In the genomic region with DNA sequence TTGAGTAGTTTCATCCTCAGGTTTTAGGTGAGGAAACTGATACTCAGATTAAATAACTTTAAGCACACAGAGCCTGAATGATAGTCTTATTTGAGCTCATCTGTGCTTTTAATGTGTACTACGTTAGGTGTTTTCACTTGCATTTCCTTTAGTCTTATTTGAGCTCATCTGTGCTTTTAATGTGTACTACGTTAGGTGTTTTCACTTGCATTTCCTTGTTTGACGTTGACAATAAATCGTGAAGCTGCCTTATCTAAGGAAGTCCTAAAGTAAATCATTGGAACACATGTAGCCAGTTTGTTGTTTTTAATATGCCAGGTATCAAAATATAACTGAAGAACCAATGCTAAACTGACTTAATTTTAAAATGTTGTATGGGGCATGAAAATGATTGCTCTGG, we compare ENCODE assay signal across 9 cellular contexts. TPM values are rescaled to one million over a fixed set of nuclear protein-coding genes. Genes with fewer than 3 reads are reported as not detected.
A peak's percentile ranks its signal among the peaks of the same experiment; 100 is the strongest.
DNase-seq lines count a peak whose midpoint lies in the region; ATAC-seq, FAIRE-seq and TF ChIP-seq lines count a peak whose summit lies in the region.
"Had no signal": no experiment of that assay in that cellular context is flagged by ENCODE, and none has a peak within 500 bp of the region (broad histone marks: within the 10 kb centered on the region; RNA-seq: fewer than 3 reads in every experiment).

No MANE protein-coding gene starts in this region.

- H3K36me3 ChIP-seq in brain microvascular endothelial cell (replicated peaks): peaks cover 4% of the 10 kb centered on the region

- no peaks in the 10 kb centered on the region for H3K27me3 ChIP-seq in brain microvascular endothelial cell (replicated peaks)

- no peaks in the 10 kb centered on the region for H3K9me3 Mint-ChIP-seq in mesothelial cell of epicardium

- no peaks in the 10 kb centered on the region for H3K9me3 ChIP-seq in A549

- no peak for TF ChIP-seq POLR2A in A549 (IDR thresholded peaks at IDR 0.05; ENCODE audit: low read length)

- no peak for TF ChIP-seq EP300 in A549 (IDR thresholded peaks at IDR 0.05)

- no peak for ATAC-seq in A549

- peak overlapping the region; percentile 92 for H3K4me3 Mint-ChIP-seq in mesothelial cell of epicardium

- DNase-seq in A549 (ENCODE audit: low read depth in 1 of 2, low spot score in 1 of 2): no peak
- DNase-seq in HT-29 (ENCODE audit: low spot score): peak; percentile 27
- DNase-seq in brain microvascular endothelial cell: no peak
- no peak for DNase-seq in mesothelial cell of epicardium (ENCODE audit: low spot score in 2 of 2, unreplicated experiment in 2 of 2)
- no peak for DNase-seq in SW480 (ENCODE audit: low spot score)
- DNase-seq in AG08395 (ENCODE audit: low spot score): no peak
- no peak for DNase-seq in NCI-H2029 (lab: John Stamatoyannopoulos, UW)
- no peak for DNase-seq in NOMO-1 (lab: John Stamatoyannopoulos, UW; ENCODE audit: unreplicated experiment in 2 of 2)
- DNase-seq: NCI-H69 had no signal

- in situ Hi-C loops in brain microvascular endothelial cell (cut with HindIII; ENCODE audit: low pct_ligation_motif_present, low sequenced_read_pairs): no loop called here

- POLR2A ChIA-PET in A549 (lab: Yijun Ruan, JAX): interaction anchor here (0.6 to 1.1 kb wide), 2 partner anchors 33 to 248 kb away, joined by 3 to 5 read pairs; no protein-coding TSS in a partner anchor

- CTCF ChIA-PET in A549 (lab: Yijun Ruan, JAX): interaction anchor here (1.8 to 4.5 kb wide), 2 partner anchors 253 to 254 kb away, joined by 4 to 16 read pairs; no protein-coding TSS in a partner anchor

- peak overlapping the region; percentile 95 for H3K27ac Mint-ChIP-seq in mesothelial cell of epicardium

- no peak for FAIRE-seq in A549 (lab: Jason Lieb, UNC)

- H3K27ac ChIP-seq in A549 (peak overlapping the region; percentile 45 to 85), brain microvascular endothelial cell (peak overlapping the region; percentile 88)

- peak overlapping the region; percentile 96 for H3K4me2 ChIP-seq in A549

- WGBS in A549 (ENCODE audit: missing lambda C conversion rate): 31% methylated on average over 4 of the region's 4 CpGs

- no peaks in the 10 kb centered on the region for H3K27me3 Mint-ChIP-seq in mesothelial cell of epicardium (ENCODE audit: low read depth)

- H3K4me3 ChIP-seq in A549 (peak overlapping the region; percentile 93), brain microvascular endothelial cell (ENCODE audit: low read depth, low read length) (peak overlapping the region; percentile 96)

- peaks cover 52% of the 10 kb centered on the region for H3K4me1 Mint-ChIP-seq in mesothelial cell of epicardium

- TF ChIP-seq CTCF in A549 (IDR thresholded peaks at IDR 0.05) (no peak), brain microvascular endothelial cell (IDR thresholded peaks at IDR 0.05; ENCODE audit: low read depth, low read length, missing control alignments) (no peak), mesothelial cell of epicardium (IDR thresholded peaks at IDR 0.05; ENCODE audit: unreplicated experiment) (no peak)

- peaks cover 2% of the 10 kb centered on the region for H3K36me3 Mint-ChIP-seq in mesothelial cell of epicardium

- peaks cover 46% of the 10 kb centered on the region for H3K4me1 ChIP-seq in A549

- no peak for TF ChIP-seq RAD21 in A549 (conservative IDR thresholded peaks at IDR 0.05 in 1 of 2, IDR thresholded peaks at IDR 0.05 in 1 of 2)

TF ChIP-seq in A549, 52 proteins besides CTCF, POLR2A, EP300 and RAD21:
- TF ChIP-seq ZNF302 (CRISPR knock-in tag; IDR thresholded peaks at IDR 0.05) (no peak), HDAC2 (IDR thresholded peaks at IDR 0.05) (no peak), HOXB5 (CRISPR knock-in tag; IDR thresholded peaks at IDR 0.05) (no peak), ZC3H11A (IDR thresholded peaks at IDR 0.05) (no peak), KDM1A (IDR thresholded peaks at IDR 0.05; ENCODE audit: low read depth) (no peak), MYC (IDR thresholded peaks at IDR 0.05; ENCODE audit: borderline replicate concordance, low read length) (no peak), SREBF2 (IDR thresholded peaks at IDR 0.05) (no peak)
TF ChIP-seq in A549: peak in this region for 0.

RNA-seq across cellular contexts. Expression of gene RAP1B, which starts 2.0 kb away (rescaled TPM):
- 226 and 305 TPM in 2 replicates for polyA plus RNA-seq in A549 (2011; rRNA removed)
- polyA plus RNA-seq in A549 (2012; cell fraction: cytosol; rRNA removed): 109 TPM in 2 replicates
- polyA plus RNA-seq in A549 (2012; cell fraction: nucleus; rRNA removed): 41.2 and 57.7 TPM in 2 replicates
- polyA plus RNA-seq in A549 (2017; fragmentation: RNase III; extraction: RNeasy Plus Mini Kit Qiagen cat#74134 plus additional on column Dnase treatment): 196 to 206 TPM (median 205 TPM) in 3 replicates
- polyA minus RNA-seq in A549 (2011; rRNA and poly(A)+ RNA removed): 42.7 and 43.8 TPM in 2 replicates
- 57.8 and 58.9 TPM in 2 replicates for total RNA-seq in HT-29 (2014; rRNA removed; shearing (Covaris generic))
- 107 to 114 TPM (median 110 TPM) in 3 replicates for total RNA-seq in mesothelial cell of epicardium
